In genomic region chr1:21607549-21608529, GRCh38 we compare ENCODE assay signal across 8 cellular contexts.
DNase-seq lines count a peak whose midpoint lies in the region; ATAC-seq, FAIRE-seq and TF ChIP-seq lines count a peak whose summit lies in the region.

No MANE protein-coding gene starts in this region.

- H3K27ac ChIP-seq in HCT116 (ENCODE audit: low read depth, low read length) (peak overlapping the region; percentile 10; the same call in 1 of the 2 replicates), OCI-LY7 (ENCODE audit: low read depth, low read length, poor library complexity, severe bottlenecking) (no peak overlapping the region), astrocyte (ENCODE audit: low read depth, low read length) (no peak overlapping the region)

- peaks cover 5% of the 10 kb centered on the region for H3K4me1 Mint-ChIP-seq in astrocyte (ENCODE audit: low read depth, unreplicated experiment)

- ATAC-seq in HCT116, result peak; percentile 98

- TF ChIP-seq POLR2A in HCT116 (IDR thresholded peaks at IDR 0.05; ENCODE audit: borderline replicate concordance, extremely low read depth, insufficient read depth, insufficient read length), result no peak

- peaks cover 3% of the 10 kb centered on the region for H3K36me3 Mint-ChIP-seq in astrocyte (ENCODE audit: low read depth, unreplicated experiment)

- H3K4me1 ChIP-seq in HCT116 (ENCODE audit: control insufficient read depth in 1 of 2, insufficient read depth in 2 of 2, low read length in 2 of 2) (peaks cover 6 to 18% of the 10 kb centered on the region in 2 experiments; a peak in 3 of 4 replicates), OCI-LY7 (ENCODE audit: insufficient read depth, low read length, poor library complexity, severe bottlenecking) (peaks cover 6% of the 10 kb centered on the region), astrocyte (ENCODE audit: insufficient read depth, low read length) (no peaks in the 10 kb centered on the region)

- RAD21 ChIA-PET in HCT116 (lab: Charles Lee; ENCODE audit: low non-redundant PET in 1 of 2, low total read pairs in 2 of 2, uncharacterized antibody in 2 of 2, unreplicated experiment in 2 of 2), result interaction anchor here in 1 of 2 experiments (0.7 kb wide), 1 partner anchor 117 kb away, joined by 3 read pairs; no protein-coding TSS in a partner anchor

- no peaks in the 10 kb centered on the region for H3K9me3 Mint-ChIP-seq in astrocyte (ENCODE audit: unreplicated experiment)

- no peak for TF ChIP-seq CTCF in HCT116 (IDR thresholded peaks at IDR 0.05 in 2 of 3, conservative IDR thresholded peaks at IDR 0.05 in 1 of 3; ENCODE audit: borderline replicate concordance in 1 of 3, insufficient read depth in 1 of 3, low read depth in 2 of 3, low read length in 2 of 3)
- no peak for TF ChIP-seq CTCF in OCI-LY7 (conservative IDR thresholded peaks at IDR 0.05; ENCODE audit: low read length)
- no peak for TF ChIP-seq CTCF in astrocyte (IDR thresholded peaks at IDR 0.05; ENCODE audit: insufficient read depth, low read depth, low read length)

- H3K9ac ChIP-seq in HCT116 (ENCODE audit: low read length), result peak overlapping the region; percentile 16; the same call in 1 of the 2 replicates
- H3K9ac ChIP-seq in astrocyte (ENCODE audit: low read length), result no peak overlapping the region

- no peaks in the 10 kb centered on the region for H3K36me3 ChIP-seq in HCT116 (ENCODE audit: control insufficient read depth in 1 of 2, insufficient read depth in 2 of 2, low read length in 2 of 2)
- H3K36me3 ChIP-seq in OCI-LY7 (ENCODE audit: insufficient read depth, low read length), result no peaks in the 10 kb centered on the region
- H3K36me3 ChIP-seq in astrocyte (ENCODE audit: insufficient read depth, low read length), result no peaks in the 10 kb centered on the region

- H3K27me3 ChIP-seq in HCT116 (ENCODE audit: insufficient read depth, low read length), result no peaks in the 10 kb centered on the region
- peaks cover 2% of the 10 kb centered on the region for H3K27me3 ChIP-seq in astrocyte (ENCODE audit: insufficient read depth, low read length)

- CTCF ChIA-PET in HCT116 (lab: Charles Lee) (interaction anchor here (1.1 kb wide), 1 partner anchor 15 kb away, joined by 4 read pairs; no protein-coding TSS in a partner anchor), OCI-LY7 (lab: Charles Lee; ENCODE audit: unreplicated experiment) (no interaction called here)

- peak overlapping the region; percentile 16 for H3K27ac Mint-ChIP-seq in astrocyte (ENCODE audit: unreplicated experiment)

- peak overlapping the region; percentile 59 for H3K4me2 ChIP-seq in HCT116 (ENCODE audit: low read length)
- H3K4me2 ChIP-seq in OCI-LY7 (ENCODE audit: low read length), result peak overlapping the region; percentile 51
- peak overlapping the region; percentile 46 for H3K4me2 ChIP-seq in astrocyte (ENCODE audit: low read length)

- peaks cover 29% of the 10 kb centered on the region for H3K27me3 Mint-ChIP-seq in astrocyte (ENCODE audit: low read depth, unreplicated experiment)

- no peak for FAIRE-seq in astrocyte (lab: Jason Lieb, UNC)

- DNase-seq in D341Med (ENCODE audit: low spot score), result peak; percentile 51
- DNase-seq in HCT116 (ENCODE audit: low read depth, low spot score), result peak; percentile 97
- DNase-seq in OCI-LY7 (ENCODE audit: low spot score), result peak; percentile 78
- DNase-seq in astrocyte (ENCODE audit: low read depth), result peak; percentile 31
- peak; percentile 79 for DNase-seq in stimulated activated CD4-positive, alpha-beta T cell treated with anti-CD3 and anti-CD28 coated beads, Interleukin-15, amount 100 ng/mL, for 24 hours
- no peak for DNase-seq in NCI-H2107 treated with DMSO at 0.1 percent for 48 hours (lab: John Stamatoyannopoulos, UW; ENCODE audit: unreplicated experiment)
- no peak for DNase-seq in NCI-H2107 (lab: John Stamatoyannopoulos, UW)

- H3K4me3 Mint-ChIP-seq in astrocyte (ENCODE audit: unreplicated experiment), result peak overlapping the region; percentile 40

- intact Hi-C loops in HCT116 (cut with micrococcal nuclease), result no loop called here
- intact Hi-C loops in OCI-LY7 (cut with micrococcal nuclease; ENCODE audit: unreplicated experiment), result no loop called here

- H3K79me2 ChIP-seq in HCT116 (ENCODE audit: insufficient read depth, low read length) (no peaks in the 10 kb centered on the region), OCI-LY7 (ENCODE audit: insufficient read depth, low read depth, low read length) (no peaks in the 10 kb centered on the region), astrocyte (ENCODE audit: insufficient read depth, low read length) (no peaks in the 10 kb centered on the region)

- H3K4me3 ChIP-seq in HCT116 (replicated peaks in 1 of 2; ENCODE audit: low read depth in 1 of 2, low read length in 2 of 2) (peak overlapping the region in 1 of 2 experiments; percentile 4; a peak in 1 of 4 replicates), OCI-LY7 (ENCODE audit: low read depth, low read length, poor library complexity, severe bottlenecking) (peak overlapping the region; percentile 19), astrocyte (ENCODE audit: insufficient read depth, low read depth, low read length) (no peak overlapping the region), iPS-18c (ENCODE audit: insufficient read depth, low read depth, low read length) (peak overlapping the region; percentile 38; the same call in 1 of the 2 replicates)

- no peaks in the 10 kb centered on the region for H3K9me2 ChIP-seq in HCT116 (ENCODE audit: insufficient read depth)
- H3K9me2 ChIP-seq in OCI-LY7 (ENCODE audit: insufficient read depth, low read length), result no peaks in the 10 kb centered on the region

- H4K20me1 ChIP-seq in HCT116 (ENCODE audit: insufficient read depth), result no peaks in the 10 kb centered on the region
- no peaks in the 10 kb centered on the region for H4K20me1 ChIP-seq in OCI-LY7 (ENCODE audit: insufficient read depth, low read length)
- no peaks in the 10 kb centered on the region for H4K20me1 ChIP-seq in astrocyte (ENCODE audit: insufficient read depth, low read length)

- peak overlapping the region; percentile 50 for H2AFZ ChIP-seq in HCT116 (ENCODE audit: low read depth, low read length, poor library complexity, severe bottlenecking)
- peak overlapping the region; percentile 56; the same call in 1 of the 2 replicates for H2AFZ ChIP-seq in OCI-LY7 (ENCODE audit: low read length)
- H2AFZ ChIP-seq in astrocyte (ENCODE audit: low read depth, low read length), result no peak overlapping the region

- BruUV-seq in HCT116 (replicated peaks; lab: Mats Ljungman, UMichigan) (no TSS peak), OCI-LY7 (replicated peaks; lab: Mats Ljungman, UMichigan) (no TSS peak)

- POLR2A ChIA-PET in HCT116 (lab: Charles Lee) (interaction anchor here (0.6 kb wide), 1 partner anchor 87 kb away, joined by 4 read pairs; no protein-coding TSS in a partner anchor), OCI-LY7 (lab: Charles Lee) (no interaction called here)

- H3K9me3 ChIP-seq in HCT116 (ENCODE audit: control insufficient read depth in 1 of 2, insufficient read depth in 1 of 2, low read depth in 1 of 2, low read length in 2 of 2) (no peaks in the 10 kb centered on the region), OCI-LY7 (ENCODE audit: low read length) (no peaks in the 10 kb centered on the region), astrocyte (ENCODE audit: insufficient read depth, low read depth, low read length) (no peaks in the 10 kb centered on the region), iPS-18c (ENCODE audit: control insufficient read depth, insufficient read depth, low read length) (no peaks in the 10 kb centered on the region)

- TF ChIP-seq RAD21 in HCT116 (IDR thresholded peaks at IDR 0.05; ENCODE audit: low read depth), result no peak

TF ChIP-seq in HCT116, 20 proteins besides CTCF, POLR2A, EP300 and RAD21:
- no peak for TF ChIP-seq EZH2phosphoT487 (IDR thresholded peaks at IDR 0.05; ENCODE audit: borderline replicate concordance)
- peak; percentile 58; the same call in 1 of the 2 replicates for TF ChIP-seq EGR1 (IDR thresholded peaks at IDR 0.05; ENCODE audit: low read depth)
- no peak for TF ChIP-seq ZNF274 (IDR thresholded peaks at IDR 0.05; ENCODE audit: low read depth, low read length)

Comparison
In these comparisons a context has a peak if more than half of its experiments do, and no peak if none do; other contexts are left out.
1. DNase-seq: peak in D341Med (single experiment), HCT116 (single experiment), OCI-LY7 (single experiment), astrocyte (single experiment) and stimulated activated CD4-positive, alpha-beta T cell treated with anti-CD3 and anti-CD28 coated beads, Interleukin-15, amount 100 ng/mL, for 24 hours (single experiment); none in NCI-H2107 treated with DMSO at 0.1 percent for 48 hours (single experiment) and NCI-H2107 (single experiment).
2. Peak in every context shown above with its lines, with median percentiles within 50 percentile points of each other: H3K4me2 ChIP-seq.